ENCODE assay signal across 2 cellular contexts in genomic region chr10:102596506-102596971, GRCh38.
TF ChIP-seq lines count a peak whose summit lies in the region.

No MANE protein-coding gene starts in this region.

TF ChIP-seq in IMR-90, 13 proteins besides CTCF, POLR2A, EP300 and RAD21:
- TF ChIP-seq USF2 (IDR thresholded peaks at IDR 0.05; ENCODE audit: low read depth, low read length) (no peak), MAFK (IDR thresholded peaks at IDR 0.05; ENCODE audit: low read depth, low read length) (no peak), BHLHE40 (IDR thresholded peaks at IDR 0.05; ENCODE audit: low read depth, low read length) (no peak), NFE2L2 (IDR thresholded peaks at IDR 0.05; ENCODE audit: low read depth, low read length) (no peak), FOS (IDR thresholded peaks at IDR 0.05; ENCODE audit: low read depth, low read length) (no peak), SMC3 (IDR thresholded peaks at IDR 0.05; ENCODE audit: low read depth, low read length) (peak; percentile 71), ELK1 (IDR thresholded peaks at IDR 0.05; ENCODE audit: borderline replicate concordance, low read depth, low read length) (no peak), MXI1 (IDR thresholded peaks at IDR 0.05; ENCODE audit: borderline replicate concordance, low read depth, low read length) (no peak)
TF ChIP-seq in IMR-90: peak in this region for 1.

TF ChIP-seq in H1, 55 proteins besides CTCF, POLR2A, EP300 and RAD21:
- TF ChIP-seq CREB1 (IDR thresholded peaks at IDR 0.05) (0 out of 2 replicates have a peak, but pooled peaks have one; percentile 10), KDM1A (IDR thresholded peaks at IDR 0.05; ENCODE audit: borderline replicate concordance, low read length) (no peak), ASH2L (IDR thresholded peaks at IDR 0.05; ENCODE audit: low read length) (peak; percentile 22)
